22 cellular contexts compared by ENCODE assay signal in the genomic region with DNA sequence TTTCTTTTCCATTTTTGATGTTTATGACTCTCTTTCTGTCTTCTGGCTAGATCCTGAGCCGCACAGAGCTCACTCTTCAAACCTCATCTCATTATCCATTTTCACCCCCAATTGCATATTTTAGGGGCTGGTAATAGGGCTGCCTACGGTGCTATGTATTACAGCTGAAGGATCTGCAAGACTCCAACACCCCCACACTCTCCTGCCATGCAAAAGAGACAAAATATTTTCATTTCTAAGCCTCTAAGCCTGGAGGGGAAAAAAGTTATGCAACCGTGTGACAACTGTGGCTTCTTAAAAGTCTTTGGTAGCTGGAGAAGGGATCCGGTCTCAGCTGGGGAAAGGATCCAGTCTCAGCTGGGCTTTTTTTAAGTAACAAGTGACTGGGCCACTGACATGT.
DNase-seq lines count a peak whose midpoint lies in the region; ATAC-seq and TF ChIP-seq lines count a peak whose summit lies in the region.
"Had no signal": no experiment of that assay in that cellular context is flagged by ENCODE, and none has a peak within 500 bp of the region (broad histone marks: within the 10 kb centered on the region; RNA-seq: fewer than 3 reads in every experiment).

No MANE protein-coding gene starts in this region.

- 81 to 89% (median 81%) methylated on average over 4 of the region's 4 CpGs for WGBS in spleen, 5 donors

- H4K20me1 ChIP-seq in Karpas-422 (ENCODE audit: insufficient read depth, low read depth, low read length), result no peaks in the 10 kb centered on the region
- H4K20me1 ChIP-seq: BLaER1 treated with 17β-estradiol and CSF1 and Interleukin-3, amounts not matched to agents 10 nM and 100 nM had no signal

- H3K9me3 ChIP-seq in Karpas-422 (ENCODE audit: low read length) (no peaks in the 10 kb centered on the region), HAP-1 (no peaks in the 10 kb centered on the region), spleen (peaks cover 0 to 7% (median 4%) of the 10 kb centered on the region in 8 donors)
- H3K9me3 ChIP-seq: A549, BE2C had no signal

- DNase-seq in Karpas-422 (no peak), inferior parietal cortex (ENCODE audit: extremely low spot score) (peak; percentile 31), superior temporal gyrus (ENCODE audit: extremely low spot score) (peak; percentile 46), HAP-1 (ENCODE audit: low spot score in 2 of 2) (no peak), spleen (no peak)
- DNase-seq: 8988T; ACHN; AML-193; BE2C; Calu3; CD4-positive, alpha-beta T cell; CD8-positive, alpha-beta memory T cell; COR-L47; DMS53; DMS79 treated with DMSO at 0.1 percent for 48 hours; GF-D8; GOT3; HCEC 1CT had no signal

- no peaks in the 10 kb centered on the region for H3K27me3 ChIP-seq in Karpas-422 (ENCODE audit: low read length)
- H3K27me3 ChIP-seq in HAP-1 (ENCODE audit: low read depth), result no peaks in the 10 kb centered on the region
- H3K27me3 ChIP-seq in spleen (replicated peaks in 1 of 7), result peaks cover 0 to 25% (median 0%) of the 10 kb centered on the region in 7 donors
- H3K27me3 ChIP-seq: BE2C; BLaER1 treated with 17β-estradiol and CSF1 and Interleukin-3, amounts not matched to agents 10 nM and 100 nM had no signal

- no peak for ATAC-seq in SK-N-SH treated with all-trans-retinoic acid at 6 μM for 48 hours
- ATAC-seq: A549 had no signal

- H3K4me1 ChIP-seq in Karpas-422 (ENCODE audit: low read length), result peaks cover 44% of the 10 kb centered on the region
- H3K4me1 ChIP-seq in HAP-1, result no peaks in the 10 kb centered on the region
- no peaks in the 10 kb centered on the region for H3K4me1 ChIP-seq in spleen
- H3K4me1 ChIP-seq: A549, BE2C had no signal

- no peaks in the 10 kb centered on the region for H3K9me2 ChIP-seq in Karpas-422 (replicated peaks; ENCODE audit: insufficient read depth, low read length)

- H3K4me3 ChIP-seq in Karpas-422 (ENCODE audit: low read length) (no peak overlapping the region), HAP-1 (no peak overlapping the region), spleen (no peak overlapping the region)
- H3K4me3 ChIP-seq: A549; BLaER1 treated with 17β-estradiol and CSF1 and Interleukin-3, amounts not matched to agents 10 nM and 100 nM had no signal

- no peak for TF ChIP-seq POLR2A in spleen (IDR thresholded peaks at IDR 0.05)

- no peaks in the 10 kb centered on the region for H3K79me2 ChIP-seq in Karpas-422 (ENCODE audit: low read length)

- peak overlapping the region; percentile 22; the same call in 1 of the 2 replicates for H3K9ac ChIP-seq in Karpas-422 (ENCODE audit: low read length)
- H3K9ac ChIP-seq: BLaER1 treated with 17β-estradiol and CSF1 and Interleukin-3, amounts not matched to agents 10 nM and 100 nM had no signal

- H3K27ac ChIP-seq in Karpas-422 (ENCODE audit: low read length) (peak overlapping the region; percentile 82), angular gyrus (ENCODE audit: low read depth, low read length) (peak overlapping the region; percentile 27), spleen (no peak overlapping the region)
- H3K27ac ChIP-seq: A549; BLaER1 treated with 17β-estradiol and CSF1 and Interleukin-3, amounts not matched to agents 10 nM and 100 nM had no signal

- peak overlapping the region; percentile 25 for H3K4me2 ChIP-seq in Karpas-422 (ENCODE audit: low read depth, low read length, poor library complexity, severe bottlenecking)
- H3K4me2 ChIP-seq: A549 had no signal

- in situ Hi-C loops in HAP-1 (cut with MboI; ENCODE audit: low sequenced_read_pairs), result no loop called here

- H3K36me3 ChIP-seq in Karpas-422 (ENCODE audit: insufficient read depth, low read length) (no peaks in the 10 kb centered on the region), HAP-1 (replicated peaks) (no peaks in the 10 kb centered on the region), spleen (no peaks in the 10 kb centered on the region)
- H3K36me3 ChIP-seq: BE2C; BLaER1 treated with 17β-estradiol and CSF1 and Interleukin-3, amounts not matched to agents 10 nM and 100 nM had no signal

- TF ChIP-seq CTCF in spleen (IDR thresholded peaks at IDR 0.05 in 8 of 11, conservative IDR thresholded peaks at IDR 0.05 in 3 of 11), result no peak

- no peak overlapping the region for H2AFZ ChIP-seq in Karpas-422 (ENCODE audit: low read length)

- intact Hi-C loops in spleen (cut with DNase I; ENCODE audit: low total_unique reads), result no loop called here

TF ChIP-seq in SK-N-SH treated with all-trans-retinoic acid at 6 μM for 48 hours, 23 proteins besides CTCF, POLR2A, EP300 and RAD21:
- TF ChIP-seq, protein P1, sequence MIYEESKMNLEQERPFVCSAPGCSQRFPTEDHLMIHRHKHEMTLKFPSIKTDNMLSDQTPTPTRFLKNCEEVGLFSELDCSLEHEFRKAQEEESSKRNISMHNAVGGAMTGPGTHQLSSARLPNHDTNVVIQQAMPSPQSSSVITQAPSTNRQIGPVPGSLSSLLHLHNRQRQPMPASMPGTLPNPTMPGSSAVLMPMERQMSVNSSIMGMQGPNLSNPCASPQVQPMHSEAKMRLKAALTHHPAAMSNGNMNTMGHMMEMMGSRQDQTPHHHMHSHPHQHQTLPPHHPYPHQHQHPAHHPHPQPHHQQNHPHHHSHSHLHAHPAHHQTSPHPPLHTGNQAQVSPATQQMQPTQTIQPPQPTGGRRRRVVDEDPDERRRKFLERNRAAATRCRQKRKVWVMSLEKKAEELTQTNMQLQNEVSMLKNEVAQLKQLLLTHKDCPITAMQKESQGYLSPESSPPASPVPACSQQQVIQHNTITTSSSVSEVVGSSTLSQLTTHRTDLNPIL (CRISPR knock-in tag; IDR thresholded peaks at IDR 0.05; ENCODE audit: low read depth), result no peak
- TF ChIP-seq RARB (CRISPR knock-in tag; IDR thresholded peaks at IDR 0.05), result no peak
- TF ChIP-seq OSR1 (CRISPR knock-in tag; IDR thresholded peaks at IDR 0.05), result no peak
- no peak for TF ChIP-seq ZNF565 (CRISPR knock-in tag; conservative IDR thresholded peaks at IDR 0.05; ENCODE audit: low read depth)
- TF ChIP-seq ESRRG (CRISPR knock-in tag; IDR thresholded peaks at IDR 0.05), result no peak
- no peak for TF ChIP-seq ARNTL (CRISPR knock-in tag; IDR thresholded peaks at IDR 0.05; ENCODE audit: borderline replicate concordance, low read depth)
- TF ChIP-seq GLIS3 (CRISPR knock-in tag; IDR thresholded peaks at IDR 0.05), result no peak
- no peak for TF ChIP-seq ZFP30 (CRISPR knock-in tag; IDR thresholded peaks at IDR 0.05)
- TF ChIP-seq TCF4 (CRISPR knock-in tag; IDR thresholded peaks at IDR 0.05; ENCODE audit: borderline replicate concordance), result no peak
- no peak for TF ChIP-seq ZNF70 (CRISPR knock-in tag; IDR thresholded peaks at IDR 0.05)
- TF ChIP-seq ZNF8 (CRISPR knock-in tag; IDR thresholded peaks at IDR 0.05), result no peak
- TF ChIP-seq, protein P2, sequence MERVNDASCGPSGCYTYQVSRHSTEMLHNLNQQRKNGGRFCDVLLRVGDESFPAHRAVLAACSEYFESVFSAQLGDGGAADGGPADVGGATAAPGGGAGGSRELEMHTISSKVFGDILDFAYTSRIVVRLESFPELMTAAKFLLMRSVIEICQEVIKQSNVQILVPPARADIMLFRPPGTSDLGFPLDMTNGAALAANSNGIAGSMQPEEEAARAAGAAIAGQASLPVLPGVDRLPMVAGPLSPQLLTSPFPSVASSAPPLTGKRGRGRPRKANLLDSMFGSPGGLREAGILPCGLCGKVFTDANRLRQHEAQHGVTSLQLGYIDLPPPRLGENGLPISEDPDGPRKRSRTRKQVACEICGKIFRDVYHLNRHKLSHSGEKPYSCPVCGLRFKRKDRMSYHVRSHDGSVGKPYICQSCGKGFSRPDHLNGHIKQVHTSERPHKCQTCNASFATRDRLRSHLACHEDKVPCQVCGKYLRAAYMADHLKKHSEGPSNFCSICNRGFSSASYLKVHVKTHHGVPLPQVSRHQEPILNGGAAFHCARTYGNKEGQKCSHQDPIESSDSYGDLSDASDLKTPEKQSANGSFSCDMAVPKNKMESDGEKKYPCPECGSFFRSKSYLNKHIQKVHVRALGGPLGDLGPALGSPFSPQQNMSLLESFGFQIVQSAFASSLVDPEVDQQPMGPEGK (CRISPR knock-in tag; IDR thresholded peaks at IDR 0.05; ENCODE audit: borderline replicate concordance), result no peak
- TF ChIP-seq, protein P3, sequence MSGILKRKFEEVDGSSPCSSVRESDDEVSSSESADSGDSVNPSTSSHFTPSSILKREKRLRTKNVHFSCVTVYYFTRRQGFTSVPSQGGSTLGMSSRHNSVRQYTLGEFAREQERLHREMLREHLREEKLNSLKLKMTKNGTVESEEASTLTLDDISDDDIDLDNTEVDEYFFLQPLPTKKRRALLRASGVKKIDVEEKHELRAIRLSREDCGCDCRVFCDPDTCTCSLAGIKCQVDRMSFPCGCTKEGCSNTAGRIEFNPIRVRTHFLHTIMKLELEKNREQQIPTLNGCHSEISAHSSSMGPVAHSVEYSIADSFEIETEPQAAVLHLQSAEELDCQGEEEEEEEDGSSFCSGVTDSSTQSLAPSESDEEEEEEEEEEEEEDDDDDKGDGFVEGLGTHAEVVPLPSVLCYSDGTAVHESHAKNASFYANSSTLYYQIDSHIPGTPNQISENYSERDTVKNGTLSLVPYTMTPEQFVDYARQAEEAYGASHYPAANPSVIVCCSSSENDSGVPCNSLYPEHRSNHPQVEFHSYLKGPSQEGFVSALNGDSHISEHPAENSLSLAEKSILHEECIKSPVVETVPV (CRISPR knock-in tag; IDR thresholded peaks at IDR 0.05), result no peak
- TF ChIP-seq BACH2 (CRISPR knock-in tag; IDR thresholded peaks at IDR 0.05; ENCODE audit: borderline replicate concordance), result no peak
- no peak for TF ChIP-seq CSDC2 (CRISPR knock-in tag; IDR thresholded peaks at IDR 0.05)
TF ChIP-seq in SK-N-SH treated with all-trans-retinoic acid at 6 μM for 48 hours: peak in this region for 0.

Comparison
In these comparisons a context has a peak if more than half of its experiments do, and no peak if none do; other contexts are left out.
1. DNase-seq: peak in inferior parietal cortex (single experiment) and superior temporal gyrus (single experiment); none in Karpas-422 (single experiment), HAP-1 (0 of 2) and spleen (single experiment).
2. H3K27ac ChIP-seq: peak in Karpas-422 (single experiment) and angular gyrus (single experiment); none in spleen (0 of 8).